In genomic region chr1:71002706-71003105, GRCh38 we compare ENCODE assay signal across 33 cellular contexts. TPM values are rescaled to one million over a fixed set of nuclear protein-coding genes. Genes with fewer than 3 reads are reported as not detected.
"Had no signal": no experiment of that assay in that cellular context is flagged by ENCODE, and none has a peak within 500 bp of the region (broad histone marks: within the 10 kb centered on the region; RNA-seq: fewer than 3 reads in every experiment).

No MANE protein-coding gene starts in this region.

- DNase-seq: activated effector memory CD4-positive, alpha-beta T cell treated with anti-CD3 and anti-CD28 coated beads, Interleukin-2, amount 50 U/mL, for 16 hours; activated effector memory CD4-positive, alpha-beta T cell treated with Interleukin-2 at 50 U/mL for 16 hours; activated gamma-delta T cell; activated gamma-delta T cell treated with Interleukin-2 at 50 U/mL for 16 hours; activated naive CD4-positive, alpha-beta T cell; activated naive CD4-positive, alpha-beta T cell treated with anti-CD3 and anti-CD28 coated beads for 36 hours; activated naive CD4-positive, alpha-beta T cell treated with anti-CD3 and anti-CD28 coated beads, Interleukin-2, amount 10 ng/mL, durations not matched to agents 7 days and 5 days; activated naive CD4-positive, alpha-beta T cell treated with anti-CD3 and anti-CD28 coated beads, Interleukin-2, amount 50 U/mL, for 16 hours; activated naive CD4-positive, alpha-beta T cell treated with Interleukin-2 at 50 U/mL for 16 hours; activated naive CD8-positive, alpha-beta T cell treated with anti-CD3 and anti-CD28 coated beads for 36 hours; activated naive CD8-positive, alpha-beta T cell treated with anti-CD3 and anti-CD28 coated beads, Interleukin-2, amount 10 ng/mL, durations not matched to agents 7 days and 5 days; activated naive CD8-positive, alpha-beta T cell treated with anti-CD3 and anti-CD28 coated beads, Interleukin-2, amount 50 U/mL, for 24 hours; activated T-cell treated with anti-CD3 and anti-CD28 coated beads, Interleukin-2, amount 50 U/mL, for 24 hours; activated T-cell treated with anti-CD3 and anti-CD28 coated beads, Interleukin-2, amount 50 U/mL, for 4 hours; activated T-cell treated with anti-CD3 and anti-CD28 coated beads, Interleukin-2, amount 50 U/mL, for 48 hours; activated T-cell treated with anti-CD3 and anti-CD28 coated beads, Interleukin-2, amount 50 U/mL, for 72 hours; adrenal gland; amniotic stem cell; amygdala; anterior cingulate cortex; aorta; body of pancreas; brain microvascular endothelial cell; caudate nucleus; central memory CD4-positive, alpha-beta T cell; cerebellar nuclear complex had no signal

- H3K27ac ChIP-seq: adrenal gland, ascending aorta, body of pancreas, brain microvascular endothelial cell, breast epithelium, cardiac muscle cell had no signal

- H3K9me3 ChIP-seq: adrenal gland, ascending aorta, body of pancreas, breast epithelium had no signal

- H3K4me3 ChIP-seq: adrenal gland, ascending aorta, body of pancreas, breast epithelium, cardiac muscle cell had no signal

- FAIRE-seq: astrocyte, bronchial epithelial cell had no signal

- H3K27me3 ChIP-seq: adrenal gland, ascending aorta, body of pancreas, brain microvascular endothelial cell, breast epithelium had no signal

- ATAC-seq: activated naive CD4-positive, alpha-beta T cell treated with anti-CD3 and anti-CD28 coated beads, Interleukin-2, amount 50 U/mL, for 72 hours; activated naive CD8-positive, alpha-beta T cell treated with anti-CD3 and anti-CD28 coated beads, Interleukin-2, amount 50 U/mL, for 24 hours; activated T-cell treated with anti-CD3 and anti-CD28 coated beads, Interleukin-2, amount 50 U/mL, for 4 hours; activated T-cell treated with anti-CD3 and anti-CD28 coated beads, Interleukin-2, amount 50 U/mL, for 72 hours; activated T-helper 17 cell treated with anti-CD3 and anti-CD28 coated beads, Interleukin-2, amount 50 U/mL, for 72 hours; body of pancreas had no signal

- H3K4me1 ChIP-seq: adrenal gland, breast epithelium had no signal

- H3K36me3 ChIP-seq: adrenal gland, ascending aorta, brain microvascular endothelial cell, breast epithelium, cardiac muscle cell had no signal

RNA-seq across cellular contexts. Expression of gene PTGER3, which starts 44.9 kb away (rescaled TPM):
- total RNA-seq: activated naive CD8-positive, alpha-beta T cell treated with anti-CD3 and anti-CD28 coated beads for 36 hours; activated T-helper 17 cell treated with anti-CD3 and anti-CD28 coated beads, Interleukin-2, amount 50 U/mL, for 72 hours had no signal
